Comparison of ENCODE assay signal across 22 cellular contexts in the genomic region with DNA sequence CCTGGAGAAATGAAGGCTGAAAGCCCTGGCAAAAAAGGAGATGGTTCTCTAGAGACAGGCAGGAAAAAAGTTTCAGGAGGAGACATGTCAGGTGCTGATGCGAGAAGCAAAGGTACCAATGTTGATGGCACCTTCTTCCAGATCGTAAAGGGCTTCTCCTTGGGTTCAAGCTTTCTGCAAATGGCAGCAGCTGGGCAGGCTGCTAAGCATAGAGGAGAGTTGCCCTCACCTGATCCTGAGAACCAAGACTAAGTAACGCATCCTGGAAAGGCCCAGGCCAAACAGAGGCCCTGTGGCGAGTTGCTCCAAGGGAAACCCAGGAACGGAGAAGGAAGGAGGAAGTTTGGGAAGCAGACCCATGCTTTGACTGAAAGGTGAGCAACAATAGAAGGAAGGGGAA. TPM values are rescaled to one million over a fixed set of nuclear protein-coding genes. Genes with fewer than 3 reads are reported as not detected.
DNase-seq lines count a peak whose midpoint lies in the region; ATAC-seq, FAIRE-seq and TF ChIP-seq lines count a peak whose summit lies in the region.
"Had no signal": no experiment of that assay in that cellular context is flagged by ENCODE, and none has a peak within 500 bp of the region (broad histone marks: within the 10 kb centered on the region; RNA-seq: fewer than 3 reads in every experiment).

No MANE protein-coding gene starts in this region.

- H3K27me3 Mint-ChIP-seq in GM23338 (ENCODE audit: insufficient read depth, low read depth, poor library complexity) = no peaks in the 10 kb centered on the region

- H3K4me1 Mint-ChIP-seq in GM23338 = peaks cover 18% of the 10 kb centered on the region
- H3K4me1 Mint-ChIP-seq: B cell; CD8-positive, alpha-beta memory T cell had no signal

- no peak overlapping the region for H3K4me3 Mint-ChIP-seq in GM23338
- H3K4me3 Mint-ChIP-seq: B cell; CD14-positive monocyte; CD4-positive, alpha-beta T cell; CD8-positive, alpha-beta memory T cell had no signal

- H3K18ac ChIP-seq in H1 (ENCODE audit: extremely low read depth, low read length) = 0 out of 2 replicates have a peak overlapping the region, but pooled peaks have one; percentile 10

- 95% methylated on average over 5 of the region's 5 CpGs; no CpG with 5 or more reads in 1 of the 2 experiments for WGBS in H1 (ENCODE audit: extremely low coverage in 1 of 2, insufficient coverage in 1 of 2, insufficient read length in 1 of 2, insufficient replicate concordance in 2 of 2, low coverage in 1 of 2, low lambda C conversion rate in 2 of 2, missing lambda C conversion rate in 1 of 2), 2 experiments
- 90% methylated on average over 5 of the region's 5 CpGs for WGBS in esophagus muscularis mucosa

- H2BK20ac ChIP-seq in H1 (ENCODE audit: low read length) = no peak overlapping the region

- H3K79me2 ChIP-seq in GM23338 (replicated peaks; ENCODE audit: insufficient read depth) (no peaks in the 10 kb centered on the region), H1 (ENCODE audit: control insufficient read depth in 1 of 2, insufficient read depth in 2 of 2, low read length in 2 of 2) (no peaks in the 10 kb centered on the region)

- TF ChIP-seq EP300 in H1 (IDR thresholded peaks at IDR 0.05; ENCODE audit: borderline replicate concordance in 1 of 2, low read depth in 2 of 2, low read length in 2 of 2) (no peak), esophagus muscularis mucosa (IDR thresholded peaks at IDR 0.05) (no peak)

- H3K27ac Mint-ChIP-seq in GM23338 = no peak overlapping the region
- H3K27ac Mint-ChIP-seq: B cell; CD14-positive monocyte; CD4-positive, alpha-beta T cell had no signal

- no peaks in the 10 kb centered on the region for H3K9me2 ChIP-seq in GM23338 (ENCODE audit: insufficient read depth)

- H3K9me3 ChIP-seq in H1 (ENCODE audit: insufficient read depth in 2 of 2, low read depth in 1 of 2, low read length in 1 of 2) (no peaks in the 10 kb centered on the region), esophagus muscularis mucosa (no peaks in the 10 kb centered on the region), BE2C (no peaks in the 10 kb centered on the region)
- H3K9me3 ChIP-seq: BLaER1 treated with 17β-estradiol and CSF1 and Interleukin-3, amounts not matched to agents 10 nM and 100 nM had no signal

- no peaks in the 10 kb centered on the region for H4K20me1 ChIP-seq in GM23338 (replicated peaks; ENCODE audit: insufficient read depth)
- no peaks in the 10 kb centered on the region for H4K20me1 ChIP-seq in H1 (replicated peaks in 1 of 2; ENCODE audit: control insufficient read depth in 1 of 2, insufficient read depth in 2 of 2, low read length in 2 of 2)
- H4K20me1 ChIP-seq: BLaER1 treated with 17β-estradiol and CSF1 and Interleukin-3, amounts not matched to agents 10 nM and 100 nM had no signal

- intact Hi-C loops in esophagus muscularis mucosa (cut with DNase I) = no loop called here

- H3K79me1 ChIP-seq in H1 (ENCODE audit: low read depth, low read length) = no peaks in the 10 kb centered on the region

- H3K23ac ChIP-seq in H1 (ENCODE audit: insufficient read length) = no peak overlapping the region

- no peak overlapping the region for H2BK15ac ChIP-seq in H1 (ENCODE audit: low read length)

- no peak for TF ChIP-seq POLR2A in H1 (IDR thresholded peaks at IDR 0.05; ENCODE audit: control extremely low read depth in 1 of 2, low read depth in 2 of 2, low read length in 2 of 2)
- no peak for TF ChIP-seq POLR2A in esophagus muscularis mucosa (IDR thresholded peaks at IDR 0.05; ENCODE audit: low read depth)

- H3K4me3 ChIP-seq in GM23338 = no peak overlapping the region
- no peak overlapping the region for H3K4me3 ChIP-seq in H1 (ENCODE audit: extremely low read depth in 1 of 4, insufficient read depth in 2 of 4, low read depth in 3 of 4, low read length in 4 of 4)
- no peak overlapping the region for H3K4me3 ChIP-seq in esophagus muscularis mucosa
- H3K4me3 ChIP-seq in BE2C (ENCODE audit: low read depth, low read length) = no peak overlapping the region
- H3K4me3 ChIP-seq: BLaER1 treated with 17β-estradiol and CSF1 and Interleukin-3, amounts not matched to agents 10 nM and 100 nM had no signal

- no peak overlapping the region for H2BK120ac ChIP-seq in H1 (replicated peaks; ENCODE audit: low read depth, low read length)

- H3K23me2 ChIP-seq in H1 (ENCODE audit: low read depth, low read length) = no peaks in the 10 kb centered on the region

- no peak overlapping the region for H4K91ac ChIP-seq in H1 (replicated peaks; ENCODE audit: insufficient read length, low read length)

- H3K36me3 ChIP-seq in GM23338 (ENCODE audit: insufficient read depth) (no peaks in the 10 kb centered on the region), H1 (ENCODE audit: control insufficient read depth in 2 of 4, insufficient read depth in 4 of 4, low read length in 3 of 4) (no peaks in the 10 kb centered on the region), esophagus muscularis mucosa (no peaks in the 10 kb centered on the region), BE2C (no peaks in the 10 kb centered on the region)
- H3K36me3 ChIP-seq: BLaER1 treated with 17β-estradiol and CSF1 and Interleukin-3, amounts not matched to agents 10 nM and 100 nM had no signal

- DNase-seq in GM23338 (ENCODE audit: low spot score) (no peak), H1 (ENCODE audit: low read depth in 1 of 2, low spot score in 2 of 2) (peak in 1 of 2 experiments; percentile 23), esophagus muscularis mucosa (ENCODE audit: extremely low spot score) (peak; percentile 86), DMS79 (lab: John Stamatoyannopoulos, UW) (no peak), BE2C (no peak)
- no peak for DNase-seq in activated naive CD4-positive, alpha-beta T cell treated with anti-CD3 and anti-CD28 coated beads, Interleukin-2, amount 50 U/mL, for 16 hours
- DNase-seq: CD4-positive, alpha-beta T cell; CD8-positive, alpha-beta memory T cell; DMS 273 treated with DMSO at 0.1 percent for 48 hours; DMS79 treated with DMSO at 0.1 percent for 48 hours; GF-D8; GOT3; H7; HCEC 1CT had no signal

- no peak overlapping the region for H3K9ac ChIP-seq in H1 (replicated peaks in 1 of 4; ENCODE audit: extremely low read depth in 1 of 4, low read depth in 3 of 4, low read length in 3 of 4)
- H3K9ac ChIP-seq: BLaER1 treated with 17β-estradiol and CSF1 and Interleukin-3, amounts not matched to agents 10 nM and 100 nM had no signal

- H2AFZ ChIP-seq in GM23338 (peak overlapping the region; percentile 76), H1 (ENCODE audit: low read length) (0 out of 2 replicates have a peak overlapping the region, but pooled peaks have one; percentile 1)

- TF ChIP-seq CTCF in GM23338 (conservative IDR thresholded peaks at IDR 0.05; ENCODE audit: low read depth in 2 of 2) (no peak), H1 (IDR thresholded peaks at IDR 0.05; ENCODE audit: control extremely low read depth in 1 of 3, insufficient read depth in 1 of 3, low read depth in 1 of 3, low read length in 3 of 3) (no peak), esophagus muscularis mucosa (IDR thresholded peaks at IDR 0.05) (no peak), BE2C (IDR thresholded peaks at IDR 0.05; ENCODE audit: low read depth, low read length) (no peak)

- FAIRE-seq in H1 (lab: Jason Lieb, UNC) = no peak
- FAIRE-seq: A204.1, D721Med, GM12891, GM18507 had no signal

- H3K27me3 ChIP-seq in GM23338 (ENCODE audit: insufficient read depth) (no peaks in the 10 kb centered on the region), H1 (replicated peaks in 1 of 4; ENCODE audit: control insufficient read depth in 3 of 4, extremely low read depth in 1 of 4, insufficient read depth in 3 of 4, low read length in 3 of 4) (no peaks in the 10 kb centered on the region), esophagus muscularis mucosa (peaks cover 0 to 4% (median 0%) of the 10 kb centered on the region in 4 donors), BE2C (no peaks in the 10 kb centered on the region)
- H3K27me3 ChIP-seq: BLaER1 treated with 17β-estradiol and CSF1 and Interleukin-3, amounts not matched to agents 10 nM and 100 nM had no signal

- no peak overlapping the region for H4K5ac ChIP-seq in H1 (ENCODE audit: insufficient read length, low read depth, low read length)

- no peak for ATAC-seq in GM23338

- H2BK5ac ChIP-seq in H1 (ENCODE audit: low read depth, low read length) = no peak overlapping the region

- CTCF ChIA-PET in H1 (lab: Charles Lee; ENCODE audit: partially characterized antibody) = interaction anchor here (0.8 to 6.9 kb wide), 2 partner anchors 13 to 171 kb away, joined by 3 to 39 read pairs; no protein-coding TSS in a partner anchor

- H2BK12ac ChIP-seq in H1 (ENCODE audit: low read depth, low read length) = no peak overlapping the region

- H3K36me3 Mint-ChIP-seq in GM23338 (ENCODE audit: low read depth) = no peaks in the 10 kb centered on the region
- H3K36me3 Mint-ChIP-seq: CD14-positive monocyte; CD8-positive, alpha-beta memory T cell had no signal

- H3K27ac ChIP-seq in GM23338 (ENCODE audit: low read depth) (no peak overlapping the region), H1 (ENCODE audit: low read depth, low read length) (no peak overlapping the region), esophagus muscularis mucosa (replicated peaks in 1 of 4) (no peak overlapping the region)
- H3K27ac ChIP-seq: 22Rv1; BLaER1 treated with 17β-estradiol and CSF1 and Interleukin-3, amounts not matched to agents 10 nM and 100 nM had no signal

- no peak overlapping the region; the same call in 1 of the 2 replicates for H4K8ac ChIP-seq in H1 (ENCODE audit: extremely low read depth, insufficient read depth, low read length)

- POLR2A ChIA-PET in H1 (lab: Charles Lee; ENCODE audit: partially characterized antibody) = no interaction called here

- H3K4ac ChIP-seq in H1 (replicated peaks; ENCODE audit: insufficient read length, low read depth, low read length) = no peak overlapping the region

- no peak overlapping the region for H3K14ac ChIP-seq in H1 (ENCODE audit: insufficient read length)

- H3K56ac ChIP-seq in H1 (replicated peaks; ENCODE audit: insufficient read length, low read depth, low read length) = no peak overlapping the region

- no peaks in the 10 kb centered on the region for H3K9me3 Mint-ChIP-seq in GM23338
- H3K9me3 Mint-ChIP-seq: CD4-positive, alpha-beta T cell; CD8-positive, alpha-beta memory T cell had no signal

- no peaks in the 10 kb centered on the region for H3F3A ChIP-seq in GM23338 (replicated peaks; ENCODE audit: low read depth)

- H3K4me1 ChIP-seq in GM23338 (ENCODE audit: insufficient read depth) = peaks cover 8% of the 10 kb centered on the region
- H3K4me1 ChIP-seq in H1 (replicated peaks in 1 of 4; ENCODE audit: control insufficient read depth in 3 of 4, insufficient read depth in 4 of 4, low read length in 3 of 4) = peaks cover 0 to 5% (median 0%) of the 10 kb centered on the region in 4 experiments; a peak in 2 of 7 replicates
- no peaks in the 10 kb centered on the region for H3K4me1 ChIP-seq in esophagus muscularis mucosa
- no peaks in the 10 kb centered on the region for H3K4me1 ChIP-seq in BE2C
- H3K4me1 ChIP-seq: BLaER1 treated with 17β-estradiol and CSF1 and Interleukin-3, amounts not matched to agents 10 nM and 100 nM had no signal

- H2AK5ac ChIP-seq in H1 (ENCODE audit: low read depth, low read length) = no peak overlapping the region

- TF ChIP-seq RAD21 in H1 (IDR thresholded peaks at IDR 0.05 in 1 of 2, conservative IDR thresholded peaks at IDR 0.05 in 1 of 2; ENCODE audit: low read depth in 2 of 2, low read length in 2 of 2) = no peak

- no peak overlapping the region for H3K4me2 ChIP-seq in GM23338
- H3K4me2 ChIP-seq in H1 (ENCODE audit: insufficient read depth in 1 of 2, low read depth in 2 of 2, low read length in 2 of 2) = no peak overlapping the region
- H3K4me2 ChIP-seq: BLaER1 treated with 17β-estradiol and CSF1 and Interleukin-3, amounts not matched to agents 10 nM and 100 nM had no signal

RNA-seq across cellular contexts. Expression of gene AFTPH, which starts 23.6 kb away (rescaled TPM):
- 19.7 and 20.6 TPM in 2 replicates for total RNA-seq in GM23338 (2014; rRNA removed; shearing (Covaris generic))
- polyA plus RNA-seq in GM23338 (2016; fragmentation: Nextera tagmentation; extraction: Ambion mirVana) = 14.9 and 16.1 TPM in 2 replicates
- 13.5 and 15.0 TPM in 2 replicates for total RNA-seq in H1 (2021; fragmentation: NEBNext Ultra II Directional; extraction: Animal tissue kit (Norgen Biotek cat#: 25700))
- 4.0 and 7.3 TPM in 2 replicates for polyA plus RNA-seq in H1 (2011; rRNA removed)
- 9.0 TPM for polyA plus RNA-seq in H1 (2011; cell fraction: cytosol; rRNA removed)
- polyA plus RNA-seq in H1 (2011; cell fraction: nucleus; rRNA removed) = 3.4 TPM
- polyA plus RNA-seq in H1 (2012, experiment 1 of 2) = 7.4 to 14.5 TPM (median 10.3 TPM) in 4 replicates
- polyA plus RNA-seq in H1 (2012, experiment 2 of 2) = 0.97 TPM
- 11.5 TPM for polyA plus RNA-seq in H1 (2013, experiment 1 of 2)
- polyA plus RNA-seq in H1 (2013, experiment 2 of 2) = 12.9 TPM
- 10.7 and 11.9 TPM in 2 replicates for polyA minus RNA-seq in H1 (2011; rRNA and poly(A)+ RNA removed)
- polyA minus RNA-seq in H1 (2011; cell fraction: cytosol; rRNA and poly(A)+ RNA removed) = 6.2 TPM
- polyA minus RNA-seq in H1 (2011; cell fraction: nucleus; rRNA and poly(A)+ RNA removed) = 9.6 TPM
- total RNA-seq in esophagus muscularis mucosa = 10 to 100 TPM; 27.5 to 36.1 (median 35.7) TPM
- 13.8 TPM for polyA plus RNA-seq in BE2C (2012; ENCODE audit: insufficient read depth, insufficient read length, low read depth)

RNA-seq across cellular contexts. Expression of gene LGALSL, which starts 46.6 kb away (rescaled TPM):
- total RNA-seq in GM23338 (2014; rRNA removed; shearing (Covaris generic)) = 18.5 and 20.6 TPM in 2 replicates
- polyA plus RNA-seq in GM23338 (2016; fragmentation: Nextera tagmentation; extraction: Ambion mirVana) = 19.0 and 28.4 TPM in 2 replicates
- 29.2 and 32.3 TPM in 2 replicates for total RNA-seq in H1 (2021; fragmentation: NEBNext Ultra II Directional; extraction: Animal tissue kit (Norgen Biotek cat#: 25700))
- 13.6 and 14.0 TPM in 2 replicates for polyA plus RNA-seq in H1 (2011; rRNA removed)
- polyA plus RNA-seq in H1 (2011; cell fraction: cytosol; rRNA removed) = 13.6 TPM
- 12.2 TPM for polyA plus RNA-seq in H1 (2011; cell fraction: nucleus; rRNA removed)
- 24.4 to 46.0 TPM (median 31.0 TPM) in 4 replicates for polyA plus RNA-seq in H1 (2012, experiment 1 of 2)
- polyA plus RNA-seq in H1 (2012, experiment 2 of 2) = 7.0 TPM
- 9.9 TPM for polyA plus RNA-seq in H1 (2013, experiment 1 of 2)
- polyA plus RNA-seq in H1 (2013, experiment 2 of 2) = 9.4 TPM
- polyA minus RNA-seq in H1 (2011; rRNA and poly(A)+ RNA removed) = 31.9 and 36.8 TPM in 2 replicates
- polyA minus RNA-seq in H1 (2011; cell fraction: cytosol; rRNA and poly(A)+ RNA removed) = 13.7 TPM
- 10.4 TPM for polyA minus RNA-seq in H1 (2011; cell fraction: nucleus; rRNA and poly(A)+ RNA removed)
- total RNA-seq in esophagus muscularis mucosa = 10 to 100 TPM; 12.3 to 20.2 (median 17.5) TPM
- 9.6 TPM for polyA plus RNA-seq in BE2C (2012; ENCODE audit: insufficient read depth, insufficient read length, low read depth)
